Comparison of ENCODE assay signal across 23 cellular contexts in genomic region chr10:92850186-92850585, GRCh38.
DNase-seq lines count a peak whose midpoint lies in the region; ATAC-seq and TF ChIP-seq lines count a peak whose summit lies in the region.
"Had no signal": no experiment of that assay in that cellular context is flagged by ENCODE, and none has a peak within 500 bp of the region (broad histone marks: within the 10 kb centered on the region; RNA-seq: fewer than 3 reads in every experiment).

No MANE protein-coding gene starts in this region.

- H3K9ac ChIP-seq in DND-41 (ENCODE audit: low read depth, low read length) (no peak overlapping the region), KMS-11 (no peak overlapping the region), SU-DHL-6 (ENCODE audit: low read length) (no peak overlapping the region; the same call in 1 of the 2 replicates)
- H3K9ac ChIP-seq: SK-N-SH had no signal

- peaks cover 5% of the 10 kb centered on the region for H3K36me3 Mint-ChIP-seq in nephron (ENCODE audit: low read depth)
- peaks cover 2 to 3% of the 10 kb centered on the region in 2 donors for H3K36me3 Mint-ChIP-seq in stimulated activated naive B cell treated with anti-CD40 and anti-IgM and Interleukin-4, amounts not matched to agents 10 μg/mL and 1 μg/mL and 100 μg/mL, for 72 hours

- H3K27ac Mint-ChIP-seq in nephron, result no peak overlapping the region
- H3K27ac Mint-ChIP-seq in stimulated activated naive B cell treated with anti-CD40 and anti-IgM and Interleukin-4, amounts not matched to agents 10 μg/mL and 1 μg/mL and 100 μg/mL, for 72 hours, result no peak overlapping the region
- H3K27ac Mint-ChIP-seq: endodermal cell had no signal

- ATAC-seq in DND-41 (ENCODE audit: insufficient read depth, low read depth), result no peak
- no peak for ATAC-seq in stimulated activated naive B cell treated with anti-CD40 and anti-IgM and Interleukin-4, amounts not matched to agents 10 μg/mL and 1 μg/mL and 100 μg/mL, for 72 hours (replicated peaks)
- ATAC-seq: naive thymus-derived CD4-positive, alpha-beta T cell had no signal

- H2AFZ ChIP-seq in DND-41 (ENCODE audit: low read depth, low read length) (no peak overlapping the region), KMS-11 (ENCODE audit: low read depth) (no peak overlapping the region), SU-DHL-6 (ENCODE audit: low read depth, low read length, severe bottlenecking) (no peak overlapping the region)
- H2AFZ ChIP-seq: hepatocyte had no signal

- DNase-seq in DND-41, result no peak
- DNase-seq in activated naive CD4-positive, alpha-beta T cell treated with anti-CD3 and anti-CD28 coated beads, Interleukin-2, amount 50 U/mL, for 16 hours, result no peak
- DNase-seq in stimulated activated CD4-positive, alpha-beta T cell treated with anti-CD3 and anti-CD28 coated beads, Interleukin-15, amount 100 ng/mL, for 24 hours, result no peak
- DNase-seq in stimulated activated naive B cell treated with anti-CD40 and anti-IgM and Interleukin-4, amounts not matched to agents 10 μg/mL and 1 μg/mL and 100 μg/mL, for 72 hours, result no peak
- DNase-seq: activated CD4-positive, alpha-beta T cell treated with anti-CD3 and anti-CD28 coated beads, Interleukin-2, amount 10 ng/mL, durations not matched to agents 7 days and 5 days; activated CD8-positive, alpha-beta memory T cell treated with anti-CD3 and anti-CD28 coated beads, Interleukin-2, amount 50 U/mL, for 48 hours; activated gamma-delta T cell treated with Interleukin-2 at 50 U/mL for 16 hours; amygdala; DMS 273 treated with DMSO at 0.1 percent for 48 hours; endodermal cell; mesenchymal stem cell; naive thymus-derived CD4-positive, alpha-beta T cell; NCI-H1092 treated with DMSO at 0.1 percent for 48 hours; NCI-H526 treated with DMSO at 0.1 percent for 48 hours; SK-N-SH; small intestine had no signal

- H3K79me2 ChIP-seq in DND-41 (ENCODE audit: insufficient read depth, low read length) (peaks cover 55% of the 10 kb centered on the region), KMS-11 (ENCODE audit: insufficient read depth, low read depth) (0 out of 2 replicates have a peak, but pooled peaks cover 2% of the 10 kb centered on the region), SU-DHL-6 (ENCODE audit: insufficient read depth, low read length) (peaks cover 13% of the 10 kb centered on the region)

- peak overlapping the region; percentile 27 to 46 (median 41) for H3K4me3 Mint-ChIP-seq in nephron
- no peak overlapping the region for H3K4me3 Mint-ChIP-seq in stimulated activated naive B cell treated with anti-CD40 and anti-IgM and Interleukin-4, amounts not matched to agents 10 μg/mL and 1 μg/mL and 100 μg/mL, for 72 hours

- H3K9me3 ChIP-seq in DND-41 (ENCODE audit: insufficient read depth, low read length, severe bottlenecking) (no peaks in the 10 kb centered on the region), SU-DHL-6 (ENCODE audit: insufficient read depth, low read length) (no peaks in the 10 kb centered on the region)
- H3K9me3 ChIP-seq: prostate gland, SK-N-SH, suprapubic skin, vagina had no signal

- H3K9me2 ChIP-seq in SU-DHL-6 (replicated peaks; ENCODE audit: insufficient read depth, low read length), result no peaks in the 10 kb centered on the region
- H3K9me2 ChIP-seq: SK-N-SH had no signal

- H3K4me3 ChIP-seq in DND-41 (ENCODE audit: low read depth in 1 of 2, low read length in 2 of 2), result peak overlapping the region in 1 of 2 experiments; percentile 70; a peak in 1 of 4 replicates
- H3K4me3 ChIP-seq in KMS-11 (IDR thresholded peaks at IDR 0.05; ENCODE audit: insufficient read depth, low read depth, low read length), result no peak overlapping the region
- H3K4me3 ChIP-seq in SU-DHL-6 (ENCODE audit: insufficient read depth, low read length, poor library complexity, severe bottlenecking), result no peak overlapping the region
- H3K4me3 ChIP-seq: hepatocyte, prostate gland, vagina had no signal

- H3K27ac ChIP-seq in DND-41 (ENCODE audit: low read length) (no peak overlapping the region), KMS-11 (0 out of 2 replicates have a peak overlapping the region, but pooled peaks have one; percentile 1), SU-DHL-6 (ENCODE audit: low read depth, low read length) (no peak overlapping the region)
- H3K27ac ChIP-seq: hepatocyte, prostate gland, suprapubic skin, vagina had no signal

- H3K36me3 ChIP-seq in DND-41 (ENCODE audit: insufficient read depth, low read length) (no peaks in the 10 kb centered on the region; the same call in 1 of the 2 replicates), KMS-11 (ENCODE audit: insufficient read depth) (no peaks in the 10 kb centered on the region), SU-DHL-6 (ENCODE audit: low read length) (no peaks in the 10 kb centered on the region)
- H3K36me3 ChIP-seq: prostate gland, suprapubic skin, vagina had no signal

- peaks cover 16% of the 10 kb centered on the region for H3K4me1 ChIP-seq in DND-41 (ENCODE audit: insufficient read depth, low read length)
- H3K4me1 ChIP-seq in KMS-11 (ENCODE audit: low read depth, poor library complexity, severe bottlenecking), result peaks cover 44% of the 10 kb centered on the region
- H3K4me1 ChIP-seq: prostate gland had no signal

- H3F3A ChIP-seq in SU-DHL-6 (ENCODE audit: insufficient read depth), result peaks cover 24% of the 10 kb centered on the region

- H4K20me1 ChIP-seq in DND-41 (ENCODE audit: insufficient read depth, low read length) (no peaks in the 10 kb centered on the region), KMS-11 (ENCODE audit: insufficient read depth) (no peaks in the 10 kb centered on the region), SU-DHL-6 (ENCODE audit: low read depth, low read length) (0 out of 2 replicates have a peak, but pooled peaks cover 7% of the 10 kb centered on the region)

- no peaks in the 10 kb centered on the region for H3K27me3 Mint-ChIP-seq in nephron (ENCODE audit: low read depth)
- no peaks in the 10 kb centered on the region for H3K27me3 Mint-ChIP-seq in stimulated activated naive B cell treated with anti-CD40 and anti-IgM and Interleukin-4, amounts not matched to agents 10 μg/mL and 1 μg/mL and 100 μg/mL, for 72 hours
- H3K27me3 Mint-ChIP-seq: activated CD4-positive, alpha-beta T cell treated with anti-CD3 and anti-CD28 coated beads, Interleukin-2, amount 10 ng/mL, durations not matched to agents 7 days and 5 days; naive thymus-derived CD4-positive, alpha-beta T cell had no signal

- TF ChIP-seq CTCF in DND-41 (IDR thresholded peaks at IDR 0.05; ENCODE audit: borderline replicate concordance, extremely low read depth, low read length, poor library complexity, severe bottlenecking), result no peak
- no peak for TF ChIP-seq CTCF in KMS-11 (conservative IDR thresholded peaks at IDR 0.05; ENCODE audit: low read depth, low read length)
- no peak for TF ChIP-seq CTCF in SU-DHL-6 (IDR thresholded peaks at IDR 0.05; ENCODE audit: insufficient read depth, low read length, poor library complexity, severe bottlenecking)
- no peak for TF ChIP-seq CTCF in nephron (IDR thresholded peaks at IDR 0.05; ENCODE audit: unreplicated experiment in 3 of 3)

- peak overlapping the region; percentile 96 for H3K4me2 ChIP-seq in DND-41 (ENCODE audit: insufficient read depth, low read length)
- H3K4me2 ChIP-seq in KMS-11, result peak overlapping the region; percentile 80; the same call in 1 of the 2 replicates
- peak overlapping the region; percentile 96 for H3K4me2 ChIP-seq in SU-DHL-6 (ENCODE audit: low read depth, low read length, poor library complexity, severe bottlenecking)

- H3K27me3 ChIP-seq in DND-41 (ENCODE audit: insufficient read depth, low read length, poor library complexity) (no peaks in the 10 kb centered on the region), KMS-11 (ENCODE audit: insufficient read depth, low read depth) (no peaks in the 10 kb centered on the region), SU-DHL-6 (ENCODE audit: low read length) (no peaks in the 10 kb centered on the region)
- H3K27me3 ChIP-seq: hepatocyte, suprapubic skin, vagina had no signal

- peaks cover 4% of the 10 kb centered on the region for H3K9me3 Mint-ChIP-seq in nephron
- no peaks in the 10 kb centered on the region for H3K9me3 Mint-ChIP-seq in stimulated activated naive B cell treated with anti-CD40 and anti-IgM and Interleukin-4, amounts not matched to agents 10 μg/mL and 1 μg/mL and 100 μg/mL, for 72 hours
- H3K9me3 Mint-ChIP-seq: activated CD4-positive, alpha-beta T cell treated with anti-CD3 and anti-CD28 coated beads, Interleukin-2, amount 10 ng/mL, durations not matched to agents 7 days and 5 days; endodermal cell had no signal

- peaks cover 19% of the 10 kb centered on the region for H3K4me1 Mint-ChIP-seq in nephron
- H3K4me1 Mint-ChIP-seq in stimulated activated naive B cell treated with anti-CD40 and anti-IgM and Interleukin-4, amounts not matched to agents 10 μg/mL and 1 μg/mL and 100 μg/mL, for 72 hours, result peaks cover 28 to 38% of the 10 kb centered on the region in 2 donors

Comparison
In these comparisons a context has a peak if more than half of its experiments do, and no peak if none do; other contexts are left out.
1. H3K4me3 Mint-ChIP-seq: peak in nephron (3 of 3); none in stimulated activated naive B cell treated with anti-CD40 and anti-IgM and Interleukin-4, amounts not matched to agents 10 μg/mL and 1 μg/mL and 100 μg/mL, for 72 hours (0 of 2).
2. Peak in every context shown above with its lines, with median percentiles within 50 percentile points of each other: H3K4me2 ChIP-seq.